25 cellular contexts compared by ENCODE assay signal in the genomic region with DNA sequence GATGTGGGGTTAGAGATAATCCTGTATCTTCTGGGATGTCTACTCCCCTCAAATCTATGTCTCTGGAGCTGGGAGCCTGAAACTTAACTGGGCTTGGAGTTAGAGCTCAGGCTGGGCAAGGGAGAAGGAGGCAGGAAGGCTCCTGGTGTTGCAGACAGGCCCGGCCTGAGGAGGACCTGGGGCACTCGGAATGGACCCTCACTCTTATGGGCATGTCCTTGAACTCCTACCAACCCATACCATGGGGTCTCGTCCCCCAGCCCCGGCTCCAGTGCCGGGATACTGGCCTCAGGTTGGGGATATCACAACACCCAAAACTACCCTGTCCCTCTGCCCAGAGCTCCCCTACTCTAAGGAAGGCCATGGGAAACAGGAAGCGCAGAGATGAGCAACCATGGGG. TPM values are rescaled to one million over a fixed set of nuclear protein-coding genes. Genes with fewer than 3 reads are reported as not detected.
A peak's percentile ranks its signal among the peaks of the same experiment; 100 is the strongest.
DNase-seq lines count a peak whose midpoint lies in the region; ATAC-seq and TF ChIP-seq lines count a peak whose summit lies in the region.
"Had no signal": no experiment of that assay in that cellular context is flagged by ENCODE, and none has a peak within 500 bp of the region (broad histone marks: within the 10 kb centered on the region; RNA-seq: fewer than 3 reads in every experiment).

No MANE protein-coding gene starts in this region.

- WGBS in sigmoid colon, 2 donors, result 86 to 92% methylated on average over 6 of the region's 6 CpGs

- H3K4me3 ChIP-seq in lower lobe of right lung, result no peak overlapping the region
- H3K4me3 ChIP-seq in sigmoid colon, result no peak overlapping the region
- H3K4me3 ChIP-seq in gastrocnemius medialis, result no peak overlapping the region
- H3K4me3 ChIP-seq: A549; BLaER1 treated with 17β-estradiol and CSF1 and Interleukin-3, amounts not matched to agents 10 nM and 100 nM; GM12878; GM23248 had no signal

- in situ Hi-C loops in gastrocnemius medialis (cut with MboI; ENCODE audit: low sequenced_read_pairs in 4 of 4), result no loop called here

- TF ChIP-seq EP300 in sigmoid colon (IDR thresholded peaks at IDR 0.05), result no peak

- H3K36me3 ChIP-seq in lower lobe of right lung (no peaks in the 10 kb centered on the region), sigmoid colon (no peaks in the 10 kb centered on the region), gastrocnemius medialis (no peaks in the 10 kb centered on the region)
- H3K36me3 ChIP-seq: BE2C; BLaER1 treated with 17β-estradiol and CSF1 and Interleukin-3, amounts not matched to agents 10 nM and 100 nM had no signal

- no peaks in the 10 kb centered on the region for H3K27me3 ChIP-seq in lower lobe of right lung (ENCODE audit: low read depth)
- no peaks in the 10 kb centered on the region for H3K27me3 ChIP-seq in sigmoid colon
- H3K27me3 ChIP-seq in gastrocnemius medialis, result no peaks in the 10 kb centered on the region
- H3K27me3 ChIP-seq: BE2C; BLaER1 treated with 17β-estradiol and CSF1 and Interleukin-3, amounts not matched to agents 10 nM and 100 nM had no signal

- intact Hi-C loops in lower lobe of right lung (cut with DNase I), result no loop called here
- intact Hi-C loops in sigmoid colon (cut with DNase I), result no loop called here
- intact Hi-C loops in gastrocnemius medialis (cut with DNase I; ENCODE audit: low total_unique reads), result no loop called here

- no peaks in the 10 kb centered on the region for H3K4me1 Mint-ChIP-seq in activated naive CD8-positive, alpha-beta T cell treated with anti-CD3 and anti-CD28 coated beads, Interleukin-2, amount 10 ng/mL, durations not matched to agents 7 days and 5 days
- no peaks in the 10 kb centered on the region for H3K4me1 Mint-ChIP-seq in activated naive CD8-positive, alpha-beta T cell treated with anti-CD3 and anti-CD28 coated beads, Interleukin-2, amount 50 U/mL, for 24 hours
- no peaks in the 10 kb centered on the region for H3K4me1 Mint-ChIP-seq in chondrocyte (ENCODE audit: low read depth)
- H3K4me1 Mint-ChIP-seq: CD14-positive monocyte; CD8-positive, alpha-beta memory T cell had no signal

- TF ChIP-seq CTCF in chondrocyte (IDR thresholded peaks at IDR 0.05), result no peak
- no peak for TF ChIP-seq CTCF in lower lobe of right lung (IDR thresholded peaks at IDR 0.05)
- no peak for TF ChIP-seq CTCF in sigmoid colon (IDR thresholded peaks at IDR 0.05)
- no peak for TF ChIP-seq CTCF in gastrocnemius medialis (IDR thresholded peaks at IDR 0.05 in 4 of 5, conservative IDR thresholded peaks at IDR 0.05 in 1 of 5)

- H3K27ac Mint-ChIP-seq in activated naive CD8-positive, alpha-beta T cell treated with anti-CD3 and anti-CD28 coated beads, Interleukin-2, amount 10 ng/mL, durations not matched to agents 7 days and 5 days, result no peak overlapping the region
- no peak overlapping the region for H3K27ac Mint-ChIP-seq in activated naive CD8-positive, alpha-beta T cell treated with anti-CD3 and anti-CD28 coated beads, Interleukin-2, amount 50 U/mL, for 24 hours
- H3K27ac Mint-ChIP-seq in chondrocyte (ENCODE audit: unreplicated experiment), result no peak overlapping the region
- H3K27ac Mint-ChIP-seq: CD14-positive monocyte; CD4-positive, alpha-beta T cell; CD8-positive, alpha-beta memory T cell had no signal

- DNase-seq in activated naive CD8-positive, alpha-beta T cell treated with anti-CD3 and anti-CD28 coated beads, Interleukin-2, amount 10 ng/mL, durations not matched to agents 7 days and 5 days, result peak; percentile 5
- no peak for DNase-seq in activated naive CD8-positive, alpha-beta T cell treated with anti-CD3 and anti-CD28 coated beads, Interleukin-2, amount 50 U/mL, for 24 hours
- DNase-seq in chondrocyte (ENCODE audit: low spot score) (peak; percentile 52), lower lobe of right lung (peak; percentile 13), sigmoid colon (peak; percentile 51), gastrocnemius medialis (no peak), SHP77 treated with DMSO at 0.1 percent for 48 hours (lab: John Stamatoyannopoulos, UW) (no peak), substantia nigra (lab: John Stamatoyannopoulos, UW) (no peak)
- DNase-seq: 8988T; ACHN; AML-193; BE2C; CD4-positive, alpha-beta T cell; CD8-positive, alpha-beta memory T cell; DMS 273 treated with DMSO at 0.1 percent for 48 hours; DMS79; EL; GDM1; GM23248; H7; HCEC 1CT had no signal

- POLR2A ChIA-PET in activated naive CD8-positive, alpha-beta T cell treated with anti-CD3 and anti-CD28 coated beads, Interleukin-2, amount 10 ng/mL, durations not matched to agents 7 days and 5 days (lab: Charles Lee), result no interaction called here

- no peak for TF ChIP-seq POLR2A in sigmoid colon (IDR thresholded peaks at IDR 0.05)
- TF ChIP-seq POLR2A in gastrocnemius medialis (IDR thresholded peaks at IDR 0.05), result no peak

- H3K4me3 Mint-ChIP-seq in activated naive CD8-positive, alpha-beta T cell treated with anti-CD3 and anti-CD28 coated beads, Interleukin-2, amount 10 ng/mL, durations not matched to agents 7 days and 5 days, result no peak overlapping the region
- no peak overlapping the region for H3K4me3 Mint-ChIP-seq in activated naive CD8-positive, alpha-beta T cell treated with anti-CD3 and anti-CD28 coated beads, Interleukin-2, amount 50 U/mL, for 24 hours
- H3K4me3 Mint-ChIP-seq in chondrocyte (ENCODE audit: unreplicated experiment), result no peak overlapping the region
- H3K4me3 Mint-ChIP-seq: CD14-positive monocyte; CD4-positive, alpha-beta T cell; CD8-positive, alpha-beta memory T cell had no signal

- H3K36me3 Mint-ChIP-seq in activated naive CD8-positive, alpha-beta T cell treated with anti-CD3 and anti-CD28 coated beads, Interleukin-2, amount 10 ng/mL, durations not matched to agents 7 days and 5 days, result no peaks in the 10 kb centered on the region
- H3K36me3 Mint-ChIP-seq in activated naive CD8-positive, alpha-beta T cell treated with anti-CD3 and anti-CD28 coated beads, Interleukin-2, amount 50 U/mL, for 24 hours (ENCODE audit: low read depth), result no peaks in the 10 kb centered on the region
- H3K36me3 Mint-ChIP-seq in chondrocyte (ENCODE audit: low read depth), result no peaks in the 10 kb centered on the region
- H3K36me3 Mint-ChIP-seq: CD14-positive monocyte; CD8-positive, alpha-beta memory T cell had no signal

- H3K4me1 ChIP-seq in lower lobe of right lung (no peaks in the 10 kb centered on the region), sigmoid colon (no peaks in the 10 kb centered on the region), gastrocnemius medialis (no peaks in the 10 kb centered on the region)
- H3K4me1 ChIP-seq: A549 had no signal

- ATAC-seq in activated naive CD8-positive, alpha-beta T cell treated with anti-CD3 and anti-CD28 coated beads, Interleukin-2, amount 10 ng/mL, durations not matched to agents 7 days and 5 days (ENCODE audit: low read depth), result no peak
- no peak for ATAC-seq in activated naive CD8-positive, alpha-beta T cell treated with anti-CD3 and anti-CD28 coated beads, Interleukin-2, amount 50 U/mL, for 24 hours
- no peak for ATAC-seq in lower lobe of right lung
- ATAC-seq in gastrocnemius medialis, result no peak
- ATAC-seq: A549, GM12878 had no signal

- H3K9me3 ChIP-seq in lower lobe of right lung, result no peaks in the 10 kb centered on the region
- H3K9me3 ChIP-seq in sigmoid colon, result no peaks in the 10 kb centered on the region
- no peaks in the 10 kb centered on the region for H3K9me3 ChIP-seq in gastrocnemius medialis
- H3K9me3 ChIP-seq: A549, BE2C had no signal

- peaks cover 2% of the 10 kb centered on the region for H3K27me3 Mint-ChIP-seq in activated naive CD8-positive, alpha-beta T cell treated with anti-CD3 and anti-CD28 coated beads, Interleukin-2, amount 10 ng/mL, durations not matched to agents 7 days and 5 days
- no peaks in the 10 kb centered on the region for H3K27me3 Mint-ChIP-seq in activated naive CD8-positive, alpha-beta T cell treated with anti-CD3 and anti-CD28 coated beads, Interleukin-2, amount 50 U/mL, for 24 hours
- H3K27me3 Mint-ChIP-seq in chondrocyte (ENCODE audit: low read depth), result peaks cover 2% of the 10 kb centered on the region
- H3K27me3 Mint-ChIP-seq: CD4-positive, alpha-beta T cell had no signal

- H3K27ac ChIP-seq in lower lobe of right lung (no peak overlapping the region), sigmoid colon (no peak overlapping the region), gastrocnemius medialis (no peak overlapping the region), substantia nigra (ENCODE audit: low read depth, low read length, poor library complexity, severe bottlenecking) (no peak overlapping the region)
- H3K27ac ChIP-seq: A549; BLaER1 treated with 17β-estradiol and CSF1 and Interleukin-3, amounts not matched to agents 10 nM and 100 nM; GM23248 had no signal

- H3K9me3 Mint-ChIP-seq in activated naive CD8-positive, alpha-beta T cell treated with anti-CD3 and anti-CD28 coated beads, Interleukin-2, amount 10 ng/mL, durations not matched to agents 7 days and 5 days, result no peaks in the 10 kb centered on the region
- no peaks in the 10 kb centered on the region for H3K9me3 Mint-ChIP-seq in activated naive CD8-positive, alpha-beta T cell treated with anti-CD3 and anti-CD28 coated beads, Interleukin-2, amount 50 U/mL, for 24 hours
- no peaks in the 10 kb centered on the region for H3K9me3 Mint-ChIP-seq in chondrocyte (ENCODE audit: low read depth)
- H3K9me3 Mint-ChIP-seq: CD4-positive, alpha-beta T cell; CD8-positive, alpha-beta memory T cell had no signal

RNA-seq across cellular contexts. Expression of gene SCN5A, which starts 45.2 kb away (rescaled TPM):
- total RNA-seq in activated naive CD8-positive, alpha-beta T cell treated with anti-CD3 and anti-CD28 coated beads, Interleukin-2, amount 10 ng/mL, durations not matched to agents 7 days and 5 days, result under 1 TPM; 0.28 to 0.53 TPM
- total RNA-seq in chondrocyte (0.21 to 0.25 TPM (median 0.24 TPM) in 3 replicates), lower lobe of right lung (0.24 TPM), sigmoid colon (1 to 10 TPM in 1 of 4 donors, under 1 TPM in 3; 0.33 to 1.9 (median 0.77) TPM), gastrocnemius medialis (1 to 10 TPM in 2 of 4 donors, under 1 TPM in 1, not detected in 1; 0.05 to 4.3 (median 2.8) TPM)
- under 1 TPM; under 0.01 to 0.51 (median 0.23) TPM for polyA plus RNA-seq in sigmoid colon
- total RNA-seq: GM12878, GM23248 had no signal
- polyA plus RNA-seq: CD14-positive monocyte; CD8-positive, alpha-beta memory T cell; GM12878; GM23248 had no signal

Comparison
In these comparisons a context has a peak if more than half of its experiments do, and no peak if none do; other contexts are left out.
1. DNase-seq: peak in activated naive CD8-positive, alpha-beta T cell treated with anti-CD3 and anti-CD28 coated beads, Interleukin-2, amount 10 ng/mL, durations not matched to agents 7 days and 5 days (single experiment), chondrocyte (single experiment), lower lobe of right lung (single experiment) and sigmoid colon (single experiment); none in activated naive CD8-positive, alpha-beta T cell treated with anti-CD3 and anti-CD28 coated beads, Interleukin-2, amount 50 U/mL, for 24 hours (single experiment), gastrocnemius medialis (0 of 2), SHP77 treated with DMSO at 0.1 percent for 48 hours (single experiment) and substantia nigra (0 of 49).